27 cellular contexts compared by ENCODE assay signal in the genomic region with DNA sequence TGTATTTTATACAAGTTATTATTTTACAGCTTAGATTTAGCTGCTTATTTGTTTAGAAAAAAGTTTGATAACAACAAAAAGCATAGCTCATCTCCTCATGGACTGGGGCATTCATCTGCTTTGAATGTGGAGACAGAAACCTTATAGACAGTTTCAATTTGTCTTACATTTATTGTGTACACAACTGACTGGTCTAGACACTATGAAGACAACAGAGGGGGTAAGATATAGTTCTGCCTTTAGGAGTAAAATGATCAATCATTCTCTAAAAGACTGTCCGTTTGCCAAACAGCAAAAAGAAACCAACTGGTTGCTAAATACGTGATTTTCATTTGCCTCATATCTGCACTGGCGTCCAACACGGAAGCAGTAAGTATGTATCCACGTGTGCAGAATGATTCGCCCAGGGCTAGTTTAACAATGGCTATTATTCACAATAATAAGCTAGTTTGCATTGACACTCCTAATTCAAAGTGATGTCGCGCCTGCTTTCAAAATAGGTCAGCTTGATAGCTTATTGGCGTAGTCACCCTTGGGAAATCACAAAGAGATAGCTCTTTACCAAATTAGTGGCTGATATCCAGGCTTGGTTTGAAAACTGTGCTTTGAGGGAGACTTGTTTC.
DNase-seq lines count a peak whose midpoint lies in the region; ATAC-seq and TF ChIP-seq lines count a peak whose summit lies in the region.
"Had no signal": no experiment of that assay in that cellular context is flagged by ENCODE, and none has a peak within 500 bp of the region (broad histone marks: within the 10 kb centered on the region; RNA-seq: fewer than 3 reads in every experiment).

No MANE protein-coding gene starts in this region.

- H3K9me3 ChIP-seq in MG63 (no peaks in the 10 kb centered on the region), Peyer's patch (no peaks in the 10 kb centered on the region)
- H3K9me3 ChIP-seq: tibial artery had no signal

- TF ChIP-seq POLR2A in Peyer's patch (IDR thresholded peaks at IDR 0.05): no peak

- H3K27me3 ChIP-seq in MG63: no peaks in the 10 kb centered on the region
- H3K27me3 ChIP-seq in Peyer's patch: no peaks in the 10 kb centered on the region
- H3K27me3 ChIP-seq: cardiac muscle cell, tibial artery had no signal

- DNase-seq in MG63 (no peak), NCI-H748 (lab: John Stamatoyannopoulos, UW; ENCODE audit: unreplicated experiment) (peak; percentile 79), epithelial cell of prostate (ENCODE audit: low read depth, low spot score) (no peak), pons (ENCODE audit: low spot score) (peak; percentile 62), AG08396 (ENCODE audit: low spot score) (no peak), Peyer's patch (no peak)
- no peak for DNase-seq in activated T-cell treated with anti-CD3 and anti-CD28 coated beads, Interleukin-2, amount 50 U/mL, for 1 hour
- DNase-seq: activated CD8-positive, alpha-beta T cell treated with anti-CD3 and anti-CD28 coated beads, Interleukin-2, amount 10 ng/mL, durations not matched to agents 7 days and 5 days; activated naive CD4-positive, alpha-beta T cell treated with anti-CD3 and anti-CD28 coated beads for 36 hours; activated T-cell treated with anti-CD3 and anti-CD28 coated beads, Interleukin-2, amount 50 U/mL, for 4 hours; amygdala; CD8-positive, alpha-beta T cell; dermis blood vessel endothelial cell; erythroblast; KG1; left cardiac atrium; NCI-H2171 treated with DMSO at 0.1 percent for 48 hours; NK-92 treated with Interleukin-12 subunit alpha and Interleukin-12 subunit beta, amount 100 ng/mL, for 24 hours; posterior cingulate gyrus; stimulated activated CD4-positive, alpha-beta T cell treated with anti-CD3 and anti-CD28 coated beads, Interleukin-1b, Interleukin-23, amount 100 ng/mL, for 48 hours; stimulated activated naive CD4-positive, alpha-beta T cell; tibial artery had no signal

- H3K4me1 ChIP-seq in Peyer's patch: no peaks in the 10 kb centered on the region

- H3K4me3 ChIP-seq in MG63 (peak overlapping the region; percentile 11), Peyer's patch (no peak overlapping the region)
- H3K4me3 ChIP-seq: cardiac muscle cell, tibial artery had no signal

- ATAC-seq in GM19328 (IDR thresholded peaks at IDR 0.05; ENCODE audit: unreplicated experiment): no peak
- ATAC-seq: activated CD4-positive, CD25-positive, alpha-beta regulatory T cell treated with anti-CD3 and anti-CD28 coated beads, Interleukin-2, amount 50 U/mL, for 24 hours; activated CD8-positive, alpha-beta T cell treated with anti-CD3 and anti-CD28 coated beads, Interleukin-2, amount 10 ng/mL, durations not matched to agents 7 days and 5 days; activated T-cell treated with anti-CD3 and anti-CD28 coated beads, Interleukin-2, amount 50 U/mL, for 4 hours; CD8-positive, alpha-beta T cell; HCT116; left cardiac atrium; natural killer cell treated with Interleukin-12 subunit alpha and Interleukin-12 subunit beta and Interleukin-15 and Interleukin-18, amount 100 ng/mL, for 72 hours had no signal

- no peaks in the 10 kb centered on the region for H3K36me3 ChIP-seq in MG63
- H3K36me3 ChIP-seq in Peyer's patch: no peaks in the 10 kb centered on the region
- H3K36me3 ChIP-seq: cardiac muscle cell, tibial artery had no signal

- H3K27ac ChIP-seq in epithelial cell of prostate (peak overlapping the region; percentile 50), Peyer's patch (no peak overlapping the region)
- H3K27ac ChIP-seq: cardiac muscle cell, tibial artery had no signal

- TF ChIP-seq CTCF in Peyer's patch (IDR thresholded peaks at IDR 0.05): no peak

Comparison
In these comparisons a context has a peak if more than half of its experiments do, and no peak if none do; other contexts are left out.
1. DNase-seq: peak in NCI-H748 (single experiment) and pons (single experiment); none in MG63 (single experiment), epithelial cell of prostate (single experiment), AG08396 (single experiment), activated T-cell treated with anti-CD3 and anti-CD28 coated beads, Interleukin-2, amount 50 U/mL, for 1 hour (single experiment) and Peyer's patch (0 of 3).